ENCODE assay signal across 1 cellular context in genomic region chr7:6705959-6706665, GRCh38.
A peak's percentile ranks its signal among the peaks of the same experiment; 100 is the strongest.
TF ChIP-seq lines count a peak whose summit lies in the region.

No MANE protein-coding gene starts in this region.

TF ChIP-seq in K562, 482 proteins besides CTCF, POLR2A, EP300 and RAD21 (continued from another document):
- TF ChIP-seq, protein P1, sequence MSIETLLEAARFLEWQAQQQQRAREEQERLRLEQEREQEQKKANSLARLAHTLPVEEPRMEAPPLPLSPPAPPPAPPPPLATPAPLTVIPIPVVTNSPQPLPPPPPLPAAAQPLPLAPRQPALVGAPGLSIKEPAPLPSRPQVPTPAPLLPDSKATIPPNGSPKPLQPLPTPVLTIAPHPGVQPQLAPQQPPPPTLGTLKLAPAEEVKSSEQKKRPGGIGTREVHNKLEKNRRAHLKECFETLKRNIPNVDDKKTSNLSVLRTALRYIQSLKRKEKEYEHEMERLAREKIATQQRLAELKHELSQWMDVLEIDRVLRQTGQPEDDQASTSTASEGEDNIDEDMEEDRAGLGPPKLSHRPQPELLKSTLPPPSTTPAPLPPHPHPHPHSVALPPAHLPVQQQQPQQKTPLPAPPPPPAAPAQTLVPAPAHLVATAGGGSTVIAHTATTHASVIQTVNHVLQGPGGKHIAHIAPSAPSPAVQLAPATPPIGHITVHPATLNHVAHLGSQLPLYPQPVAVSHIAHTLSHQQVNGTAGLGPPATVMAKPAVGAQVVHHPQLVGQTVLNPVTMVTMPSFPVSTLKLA (conservative IDR thresholded peaks at IDR 0.05), result peak in 1 of 2 experiments; percentile 38; a peak in 1 of 4 replicates
- TF ChIP-seq, protein P2, sequence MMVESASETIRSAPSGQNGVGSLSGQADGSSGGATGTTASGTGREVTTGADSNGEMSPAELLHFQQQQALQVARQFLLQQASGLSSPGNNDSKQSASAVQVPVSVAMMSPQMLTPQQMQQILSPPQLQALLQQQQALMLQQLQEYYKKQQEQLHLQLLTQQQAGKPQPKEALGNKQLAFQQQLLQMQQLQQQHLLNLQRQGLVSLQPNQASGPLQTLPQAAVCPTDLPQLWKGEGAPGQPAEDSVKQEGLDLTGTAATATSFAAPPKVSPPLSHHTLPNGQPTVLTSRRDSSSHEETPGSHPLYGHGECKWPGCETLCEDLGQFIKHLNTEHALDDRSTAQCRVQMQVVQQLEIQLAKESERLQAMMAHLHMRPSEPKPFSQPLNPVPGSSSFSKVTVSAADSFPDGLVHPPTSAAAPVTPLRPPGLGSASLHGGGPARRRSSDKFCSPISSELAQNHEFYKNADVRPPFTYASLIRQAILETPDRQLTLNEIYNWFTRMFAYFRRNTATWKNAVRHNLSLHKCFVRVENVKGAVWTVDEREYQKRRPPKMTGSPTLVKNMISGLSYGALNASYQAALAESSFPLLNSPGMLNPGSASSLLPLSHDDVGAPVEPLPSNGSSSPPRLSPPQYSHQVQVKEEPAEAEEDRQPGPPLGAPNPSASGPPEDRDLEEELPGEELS (CRISPR knock-in tag; IDR thresholded peaks at IDR 0.05; ENCODE audit: borderline replicate concordance), result no peak; the same call in 1 of the 2 replicates
- TF ChIP-seq SMARCC2 (IDR thresholded peaks at IDR 0.05; ENCODE audit: low read depth) (no peak), ZNF586 (CRISPR knock-in tag; conservative IDR thresholded peaks at IDR 0.05) (no peak), MLLT1 (IDR thresholded peaks at IDR 0.05) (no peak), EWSR1 (IDR thresholded peaks at IDR 0.05; ENCODE audit: borderline replicate concordance, low read depth, partially characterized antibody) (no peak), CCAR2 (IDR thresholded peaks at IDR 0.05; ENCODE audit: low read depth, low read length) (no peak), CREBBP (IDR thresholded peaks at IDR 0.05; ENCODE audit: low read depth, low read length) (no peak), E2F3 (CRISPR knock-in tag; IDR thresholded peaks at IDR 0.05) (peak; percentile 8; the same call in 1 of the 2 replicates), ZNF41 (CRISPR knock-in tag; conservative IDR thresholded peaks at IDR 0.05) (no peak), TEAD4 (IDR thresholded peaks at IDR 0.05; ENCODE audit: low read length) (peak; percentile 36), TEAD4 (CRISPR knock-in tag; IDR thresholded peaks at IDR 0.05; ENCODE audit: borderline replicate concordance) (no peak), FOXP1 (CRISPR knock-in tag; IDR thresholded peaks at IDR 0.05) (peak; percentile 4; the same call in 1 of the 2 replicates), EGR1 (conservative IDR thresholded peaks at IDR 0.05) (peak; percentile 68), RNF219 (CRISPR knock-in tag; IDR thresholded peaks at IDR 0.05) (no peak), CBX3 (IDR thresholded peaks at IDR 0.05; ENCODE audit: borderline replicate concordance in 1 of 2, low read length in 2 of 2) (peak in 1 of 2 experiments; percentile 73; a peak in 1 of 3 replicates), NR1H2 (CRISPR knock-in tag; IDR thresholded peaks at IDR 0.05) (0 out of 2 replicates have a peak, but pooled peaks have one; percentile 38)
- TF ChIP-seq, protein P3, sequence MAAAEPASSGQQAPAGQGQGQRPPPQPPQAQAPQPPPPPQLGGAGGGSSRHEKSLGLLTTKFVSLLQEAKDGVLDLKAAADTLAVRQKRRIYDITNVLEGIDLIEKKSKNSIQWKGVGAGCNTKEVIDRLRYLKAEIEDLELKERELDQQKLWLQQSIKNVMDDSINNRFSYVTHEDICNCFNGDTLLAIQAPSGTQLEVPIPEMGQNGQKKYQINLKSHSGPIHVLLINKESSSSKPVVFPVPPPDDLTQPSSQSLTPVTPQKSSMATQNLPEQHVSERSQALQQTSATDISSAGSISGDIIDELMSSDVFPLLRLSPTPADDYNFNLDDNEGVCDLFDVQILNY (CRISPR knock-in tag; IDR thresholded peaks at IDR 0.05), result 0 out of 2 replicates have a peak, but pooled peaks have one; percentile 41
